Comparison of ENCODE assay signal across 1 cellular context in genomic region chr18:40133253-40133652, GRCh38.
TF ChIP-seq lines count a peak whose summit lies in the region.

No MANE protein-coding gene starts in this region.

TF ChIP-seq in GM12878, 131 proteins besides CTCF, POLR2A, EP300 and RAD21 (continued from another document):
- TF ChIP-seq PKNOX1 (IDR thresholded peaks at IDR 0.05): 0 out of 2 replicates have a peak, but pooled peaks have one; percentile 18
- no peak for TF ChIP-seq SKIL (IDR thresholded peaks at IDR 0.05; ENCODE audit: low read depth, poor library complexity, severe bottlenecking)
- no peak for TF ChIP-seq FOS (IDR thresholded peaks at IDR 0.05; ENCODE audit: borderline replicate concordance, extremely low read depth, insufficient read length)
- TF ChIP-seq SUZ12 (IDR thresholded peaks at IDR 0.05; ENCODE audit: unreplicated experiment): no peak
- TF ChIP-seq YY1 (IDR thresholded peaks at IDR 0.05; ENCODE audit: low read depth, low read length): no peak
- TF ChIP-seq IKZF1 (conservative IDR thresholded peaks at IDR 0.05): peak; percentile 54
- TF ChIP-seq HSF1 (IDR thresholded peaks at IDR 0.05; ENCODE audit: low read depth, low read length): no peak
- no peak for TF ChIP-seq BACH1 (IDR thresholded peaks at IDR 0.05; ENCODE audit: borderline replicate concordance)
- TF ChIP-seq HDAC6 (IDR thresholded peaks at IDR 0.05; ENCODE audit: unreplicated experiment): no peak
- no peak for TF ChIP-seq CHD4 (IDR thresholded peaks at IDR 0.05)
- TF ChIP-seq ZNF687 (IDR thresholded peaks at IDR 0.05): no peak
- peak; percentile 88 for TF ChIP-seq ZNF24 (IDR thresholded peaks at IDR 0.05)
- TF ChIP-seq MTA2 (IDR thresholded peaks at IDR 0.05; ENCODE audit: low read depth): peak; percentile 59
- TF ChIP-seq CHD2 (IDR thresholded peaks at IDR 0.05; ENCODE audit: borderline replicate concordance, low read depth, low read length): no peak
- no peak for TF ChIP-seq TCF3 (IDR thresholded peaks at IDR 0.05; ENCODE audit: borderline replicate concordance, insufficient read depth, low read depth, low read length)
- no peak for TF ChIP-seq PRDM15 (CRISPR knock-in tag; IDR thresholded peaks at IDR 0.05)
- TF ChIP-seq GATAD2B (conservative IDR thresholded peaks at IDR 0.05; ENCODE audit: low read depth): no peak
- TF ChIP-seq IKZF2 (IDR thresholded peaks at IDR 0.05): peak; percentile 49 to 57; a peak in 3 of 4 replicates
- TF ChIP-seq RAD51 (IDR thresholded peaks at IDR 0.05): no peak
- TF ChIP-seq STAT1 (conservative IDR thresholded peaks at IDR 0.05): no peak
- TF ChIP-seq FOXM1 (IDR thresholded peaks at IDR 0.05; ENCODE audit: low read depth, low read length): no peak
- TF ChIP-seq ZNF622 (IDR thresholded peaks at IDR 0.05): no peak
- TF ChIP-seq IRF5 (IDR thresholded peaks at IDR 0.05; ENCODE audit: borderline replicate concordance): no peak
- no peak for TF ChIP-seq TAF1 (IDR thresholded peaks at IDR 0.05; ENCODE audit: borderline replicate concordance, low read depth, low read length)
- TF ChIP-seq JUND (IDR thresholded peaks at IDR 0.05; ENCODE audit: low read depth, low read length): no peak
- TF ChIP-seq SMAD1 (IDR thresholded peaks at IDR 0.05; ENCODE audit: low read depth, partially characterized antibody): no peak
- TF ChIP-seq CREB1 (IDR thresholded peaks at IDR 0.05; ENCODE audit: low read depth): no peak
- no peak for TF ChIP-seq YBX1 (IDR thresholded peaks at IDR 0.05)
- TF ChIP-seq NRF1 (conservative IDR thresholded peaks at IDR 0.05; ENCODE audit: low read depth, low read length): no peak
- TF ChIP-seq TCF12 (IDR thresholded peaks at IDR 0.05; ENCODE audit: low read depth, low read length): no peak
- TF ChIP-seq MLLT1 (IDR thresholded peaks at IDR 0.05): no peak
- TF ChIP-seq ZNF217 (IDR thresholded peaks at IDR 0.05): no peak
- no peak for TF ChIP-seq E2F8 (IDR thresholded peaks at IDR 0.05; ENCODE audit: low read depth, partially characterized antibody)
- peak; percentile 76 for TF ChIP-seq MEF2B (IDR thresholded peaks at IDR 0.05; ENCODE audit: partially characterized antibody, poor library complexity, severe bottlenecking)
- TF ChIP-seq PML (IDR thresholded peaks at IDR 0.05; ENCODE audit: low read length): no peak
- TF ChIP-seq CHD1 (IDR thresholded peaks at IDR 0.05; ENCODE audit: low read depth, low read length): no peak
- no peak for TF ChIP-seq CEBPB (IDR thresholded peaks at IDR 0.05; ENCODE audit: borderline replicate concordance in 1 of 2, low read depth in 2 of 2, low read length in 2 of 2)
- TF ChIP-seq STAT3 (IDR thresholded peaks at IDR 0.05; ENCODE audit: low read depth, low read length): no peak
